36 cellular contexts compared by ENCODE assay signal in genomic region chr1:11999236-11999635, GRCh38.
"Had no signal": no experiment of that assay in that cellular context is flagged by ENCODE, and none has a peak within 500 bp of the region (broad histone marks: within the 10 kb centered on the region; RNA-seq: fewer than 3 reads in every experiment).

No MANE protein-coding gene starts in this region.

- H3K27me3 ChIP-seq: ascending aorta, cardiac muscle cell had no signal

- H3K4me1 Mint-ChIP-seq: activated CD4-positive, alpha-beta T cell treated with anti-CD3 and anti-CD28 coated beads for 36 hours; activated CD4-positive, alpha-beta T cell treated with anti-CD3 and anti-CD28 coated beads, Interleukin-2, amount 10 ng/mL, durations not matched to agents 7 days and 5 days; activated CD8-positive, alpha-beta memory T cell treated with anti-CD3 and anti-CD28 coated beads, Interleukin-2, amount 10 ng/mL, durations not matched to agents 7 days and 5 days; activated naive CD8-positive, alpha-beta T cell treated with anti-CD3 and anti-CD28 coated beads, Interleukin-2, amount 10 ng/mL, durations not matched to agents 7 days and 5 days; activated naive CD8-positive, alpha-beta T cell treated with anti-CD3 and anti-CD28 coated beads, Interleukin-2, amount 50 U/mL, for 24 hours; brain; central memory CD8-positive, alpha-beta T cell; WTC11 had no signal

- H3K27me3 Mint-ChIP-seq: activated CD4-positive, alpha-beta memory T cell treated with anti-CD3 and anti-CD28 coated beads, Interleukin-2, amount 10 ng/mL, durations not matched to agents 7 days and 5 days; activated CD4-positive, alpha-beta T cell treated with anti-CD3 and anti-CD28 coated beads for 36 hours; activated CD4-positive, alpha-beta T cell treated with anti-CD3 and anti-CD28 coated beads, Interleukin-2, amount 10 ng/mL, durations not matched to agents 7 days and 5 days; activated CD8-positive, alpha-beta memory T cell treated with anti-CD3 and anti-CD28 coated beads, Interleukin-2, amount 10 ng/mL, durations not matched to agents 7 days and 5 days; activated naive CD8-positive, alpha-beta T cell; activated naive CD8-positive, alpha-beta T cell treated with anti-CD3 and anti-CD28 coated beads, Interleukin-2, amount 10 ng/mL, durations not matched to agents 7 days and 5 days; activated naive CD8-positive, alpha-beta T cell treated with anti-CD3 and anti-CD28 coated beads, Interleukin-2, amount 50 U/mL, for 24 hours; brain; central memory CD8-positive, alpha-beta T cell had no signal

- H3K9me3 Mint-ChIP-seq: activated CD4-positive, alpha-beta memory T cell treated with anti-CD3 and anti-CD28 coated beads, Interleukin-2, amount 10 ng/mL, durations not matched to agents 7 days and 5 days; activated CD4-positive, alpha-beta T cell treated with anti-CD3 and anti-CD28 coated beads, Interleukin-2, amount 10 ng/mL, durations not matched to agents 7 days and 5 days; activated naive CD8-positive, alpha-beta T cell treated with anti-CD3 and anti-CD28 coated beads, Interleukin-2, amount 10 ng/mL, durations not matched to agents 7 days and 5 days; activated naive CD8-positive, alpha-beta T cell treated with anti-CD3 and anti-CD28 coated beads, Interleukin-2, amount 50 U/mL, for 24 hours; activated T-helper 2 cell treated with anti-CD3 and anti-CD28 coated beads, Interferon-gamma antibody, Interleukin-2, Interleukin-4, amounts not matched to agents 10 μg/mL and 5 μg/mL and 100 μg/mL, durations not matched to agents 14 hours and 24 hours and 36 hours; brain; central memory CD8-positive, alpha-beta T cell; T-helper 1 cell treated with Interleukin-12 subunit alpha and Interleukin-12 subunit beta and Interleukin-4 antibody, amounts not matched to agents 30 μg/mL and 1 μg/mL, for 36 hours; T-helper 2 cell treated with Interferon-gamma antibody and Interleukin-4, amounts not matched to agents 5 μg/mL and 100 μg/mL, for 36 hours; WTC11 had no signal

- H3K27ac Mint-ChIP-seq: activated CD4-positive, alpha-beta memory T cell treated with anti-CD3 and anti-CD28 coated beads, Interleukin-2, amount 10 ng/mL, durations not matched to agents 7 days and 5 days; activated CD4-positive, alpha-beta T cell treated with anti-CD3 and anti-CD28 coated beads for 36 hours; activated CD4-positive, alpha-beta T cell treated with anti-CD3 and anti-CD28 coated beads, Interleukin-2, amount 10 ng/mL, durations not matched to agents 7 days and 5 days; activated CD8-positive, alpha-beta memory T cell treated with anti-CD3 and anti-CD28 coated beads, Interleukin-2, amount 10 ng/mL, durations not matched to agents 7 days and 5 days; activated CD8-positive, alpha-beta T cell treated with anti-CD3 and anti-CD28 coated beads, Interleukin-2, amount 10 ng/mL, durations not matched to agents 7 days and 5 days; activated naive CD8-positive, alpha-beta T cell; activated naive CD8-positive, alpha-beta T cell treated with anti-CD3 and anti-CD28 coated beads, Interleukin-2, amount 10 ng/mL, durations not matched to agents 7 days and 5 days; activated naive CD8-positive, alpha-beta T cell treated with anti-CD3 and anti-CD28 coated beads, Interleukin-2, amount 50 U/mL, for 24 hours; activated T-helper 2 cell treated with anti-CD3 and anti-CD28 coated beads, Interferon-gamma antibody, Interleukin-2, Interleukin-4, amounts not matched to agents 10 μg/mL and 5 μg/mL and 100 μg/mL, durations not matched to agents 14 hours and 24 hours and 36 hours; brain; T-helper 1 cell treated with Interleukin-12 subunit alpha and Interleukin-12 subunit beta and Interleukin-4 antibody, amounts not matched to agents 30 μg/mL and 1 μg/mL, for 36 hours; T-helper 2 cell treated with Interferon-gamma antibody and Interleukin-4, amounts not matched to agents 5 μg/mL and 100 μg/mL, for 36 hours; WTC11 had no signal

- H3K27ac ChIP-seq: ascending aorta, cardiac muscle cell, WERI-Rb-1 had no signal

- H3K4me3 Mint-ChIP-seq: activated CD4-positive, alpha-beta memory T cell treated with anti-CD3 and anti-CD28 coated beads, Interleukin-2, amount 10 ng/mL, durations not matched to agents 7 days and 5 days; activated CD4-positive, alpha-beta T cell treated with anti-CD3 and anti-CD28 coated beads for 36 hours; activated CD4-positive, alpha-beta T cell treated with anti-CD3 and anti-CD28 coated beads, Interleukin-2, amount 10 ng/mL, durations not matched to agents 7 days and 5 days; activated CD8-positive, alpha-beta memory T cell treated with anti-CD3 and anti-CD28 coated beads, Interleukin-2, amount 10 ng/mL, durations not matched to agents 7 days and 5 days; activated CD8-positive, alpha-beta T cell treated with anti-CD3 and anti-CD28 coated beads, Interleukin-2, amount 10 ng/mL, durations not matched to agents 7 days and 5 days; activated naive CD8-positive, alpha-beta T cell; activated naive CD8-positive, alpha-beta T cell treated with anti-CD3 and anti-CD28 coated beads, Interleukin-2, amount 10 ng/mL, durations not matched to agents 7 days and 5 days; activated naive CD8-positive, alpha-beta T cell treated with anti-CD3 and anti-CD28 coated beads, Interleukin-2, amount 50 U/mL, for 24 hours; brain; central memory CD8-positive, alpha-beta T cell; T-helper 1 cell treated with Interleukin-12 subunit alpha and Interleukin-12 subunit beta and Interleukin-4 antibody, amounts not matched to agents 30 μg/mL and 1 μg/mL, for 36 hours; T-helper 2 cell treated with Interferon-gamma antibody and Interleukin-4, amounts not matched to agents 5 μg/mL and 100 μg/mL, for 36 hours; WTC11 had no signal

- DNase-seq: activated CD4-positive, alpha-beta memory T cell treated with anti-CD3 and anti-CD28 coated beads, Interleukin-2, amount 10 ng/mL, durations not matched to agents 7 days and 5 days; activated CD4-positive, alpha-beta T cell treated with anti-CD3 and anti-CD28 coated beads for 1 hour; activated CD4-positive, alpha-beta T cell treated with anti-CD3 and anti-CD28 coated beads for 36 hours; activated CD4-positive, alpha-beta T cell treated with anti-CD3 and anti-CD28 coated beads for 48 hours; activated CD4-positive, alpha-beta T cell treated with anti-CD3 and anti-CD28 coated beads, Interleukin-2, amount 10 ng/mL, durations not matched to agents 7 days and 5 days; activated CD4-positive, alpha-beta T cell treated with anti-CD3 and anti-CD28 coated beads, Interleukin-2, amount 50 U/mL, for 48 hours; activated CD4-positive, CD25-positive, alpha-beta regulatory T cell; activated CD8-positive, alpha-beta memory T cell treated with anti-CD3 and anti-CD28 coated beads for 24 hours; activated CD8-positive, alpha-beta memory T cell treated with anti-CD3 and anti-CD28 coated beads, Interleukin-2, amount 10 ng/mL, durations not matched to agents 7 days and 5 days; activated CD8-positive, alpha-beta memory T cell treated with anti-CD3 and anti-CD28 coated beads, Interleukin-2, amount 50 U/mL, for 48 hours; activated CD8-positive, alpha-beta T cell treated with anti-CD3 and anti-CD28 coated beads, Interleukin-2, amount 10 ng/mL, durations not matched to agents 7 days and 5 days; activated effector memory CD4-positive, alpha-beta T cell treated with Interleukin-2 at 50 U/mL for 16 hours; activated gamma-delta T cell; activated naive CD4-positive, alpha-beta T cell treated with anti-CD3 and anti-CD28 coated beads, Interleukin-2, amount 50 U/mL, for 16 hours; activated naive CD4-positive, alpha-beta T cell treated with Interleukin-2 at 50 U/mL for 16 hours; activated naive CD8-positive, alpha-beta T cell treated with anti-CD3 and anti-CD28 coated beads, Interleukin-2, amount 10 ng/mL, durations not matched to agents 7 days and 5 days; activated naive CD8-positive, alpha-beta T cell treated with anti-CD3 and anti-CD28 coated beads, Interleukin-2, amount 50 U/mL, for 24 hours; activated T-cell treated with anti-CD3 and anti-CD28 coated beads, Interleukin-2, amount 50 U/mL, for 1 hour; amygdala; anterior cingulate cortex; caudate nucleus; cerebellar nuclear complex; T-helper 1 cell; T-helper 2 cell; T-helper 9 cell; WERI-Rb-1 had no signal

- H3K4me3 ChIP-seq: ascending aorta, cardiac muscle cell had no signal

- H3K4me1 ChIP-seq: ascending aorta had no signal

- H3K9me3 ChIP-seq: ascending aorta had no signal

- ATAC-seq: activated CD4-positive, alpha-beta T cell treated with anti-CD3 and anti-CD28 coated beads for 36 hours; activated CD4-positive, CD25-positive, alpha-beta regulatory T cell treated with anti-CD3 and anti-CD28 coated beads, Interleukin-2, amount 50 U/mL, for 24 hours; activated CD8-positive, alpha-beta memory T cell treated with anti-CD3 and anti-CD28 coated beads, Interleukin-2, amount 10 ng/mL, durations not matched to agents 7 days and 5 days; activated CD8-positive, alpha-beta T cell treated with anti-CD3 and anti-CD28 coated beads, Interleukin-2, amount 10 ng/mL, durations not matched to agents 7 days and 5 days; activated naive CD8-positive, alpha-beta T cell treated with anti-CD3 and anti-CD28 coated beads, Interleukin-2, amount 50 U/mL, for 24 hours; WTC11 had no signal
